In the genomic region with DNA sequence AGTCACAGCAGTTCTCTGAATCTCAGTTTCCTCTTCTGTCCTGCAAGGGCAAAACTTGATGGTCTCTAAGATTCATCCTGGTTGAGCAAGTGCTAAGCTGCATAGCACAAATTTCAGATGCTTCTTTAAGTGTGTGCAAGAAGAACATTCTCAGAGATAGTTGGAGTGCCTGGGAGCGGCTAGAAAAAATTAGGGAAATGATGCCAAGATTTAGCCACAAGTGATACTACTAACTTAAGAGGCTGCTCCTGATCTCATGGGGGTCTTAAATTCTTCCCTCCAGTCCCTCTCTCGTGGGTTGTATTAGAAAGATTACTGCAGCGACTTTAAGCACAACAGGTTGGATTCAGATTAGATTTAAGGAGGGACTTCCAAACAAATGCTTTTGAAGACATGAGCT, we compare ENCODE assay signal across 25 cellular contexts. TPM values are rescaled to one million over a fixed set of nuclear protein-coding genes. Genes with fewer than 3 reads are reported as not detected.
A peak's percentile ranks its signal among the peaks of the same experiment; 100 is the strongest.
DNase-seq lines count a peak whose midpoint lies in the region; ATAC-seq, FAIRE-seq and TF ChIP-seq lines count a peak whose summit lies in the region.
"Had no signal": no experiment of that assay in that cellular context is flagged by ENCODE, and none has a peak within 500 bp of the region (broad histone marks: within the 10 kb centered on the region; RNA-seq: fewer than 3 reads in every experiment).

No MANE protein-coding gene starts in this region.

- H4K20me1 ChIP-seq in mammary epithelial cell (ENCODE audit: insufficient read depth, low read length) (no peaks in the 10 kb centered on the region), astrocyte (ENCODE audit: insufficient read depth, low read length) (peaks cover 13% of the 10 kb centered on the region), osteoblast (ENCODE audit: insufficient read depth, low read length) (no peaks in the 10 kb centered on the region)
- H4K20me1 ChIP-seq: BLaER1 had no signal

- no peak for ATAC-seq in stimulated activated effector memory CD8-positive, alpha-beta T cell treated with anti-CD3 and anti-CD28 coated beads, Interleukin-12 subunit alpha, Interleukin-12 subunit beta, amount 100 ng/mL, for 72 hours
- no peak for ATAC-seq in HG03139 (IDR thresholded peaks at IDR 0.05; ENCODE audit: unreplicated experiment)
- ATAC-seq: A549 had no signal

- H3K9me3 ChIP-seq in mammary epithelial cell (replicated peaks; ENCODE audit: insufficient read depth, low read length) (no peaks in the 10 kb centered on the region), astrocyte (ENCODE audit: insufficient read depth, low read depth, low read length) (no peaks in the 10 kb centered on the region), osteoblast (ENCODE audit: low read depth, low read length) (no peaks in the 10 kb centered on the region)
- H3K9me3 ChIP-seq: A549, BE2C, BLaER1 had no signal

- no peak overlapping the region for H3K4me3 Mint-ChIP-seq in MCF 10A (ENCODE audit: unreplicated experiment)
- no peak overlapping the region for H3K4me3 Mint-ChIP-seq in astrocyte (ENCODE audit: unreplicated experiment)
- no peak overlapping the region for H3K4me3 Mint-ChIP-seq in stimulated activated effector memory CD8-positive, alpha-beta T cell treated with anti-CD3 and anti-CD28 coated beads, Interleukin-12 subunit alpha, Interleukin-12 subunit beta, amount 100 ng/mL, for 72 hours
- H3K4me3 Mint-ChIP-seq: CD14-positive monocyte; CD4-positive, alpha-beta memory T cell; CD4-positive, CD25-positive, alpha-beta regulatory T cell; CD8-positive, alpha-beta memory T cell had no signal

- DNase-seq in mammary epithelial cell (no peak), MCF 10A (ENCODE audit: unreplicated experiment) (no peak), astrocyte (ENCODE audit: low read depth) (peak; percentile 31), osteoblast (ENCODE audit: insufficient read length, low spot score, missing footprints) (peak; percentile 77), OCI-M2 (lab: John Stamatoyannopoulos, UW; ENCODE audit: unreplicated experiment) (no peak), KBM-7 (no peak)
- DNase-seq in stimulated activated effector memory CD8-positive, alpha-beta T cell treated with anti-CD3 and anti-CD28 coated beads, Interleukin-12 subunit alpha, Interleukin-12 subunit beta, amount 100 ng/mL, for 72 hours (ENCODE audit: low spot score in 2 of 2), result no peak
- DNase-seq: BE2C; C1 segment of cervical spinal cord; CD4-positive, alpha-beta memory T cell; CD4-positive, CD25-positive, alpha-beta regulatory T cell; CD8-positive, alpha-beta memory T cell; COR-L47; DMS 273 treated with DMSO at 0.1 percent for 48 hours; DMS153; DMS79 treated with DMSO at 0.1 percent for 48 hours; GF-D8 had no signal

- H3K79me2 ChIP-seq in mammary epithelial cell (ENCODE audit: insufficient read depth, low read length) (peaks cover 6% of the 10 kb centered on the region), astrocyte (ENCODE audit: insufficient read depth, low read length) (peaks cover 77% of the 10 kb centered on the region), osteoblast (ENCODE audit: insufficient read depth, low read length) (peaks cover 2% of the 10 kb centered on the region)

- intact Hi-C loops in mammary epithelial cell (cut with micrococcal nuclease), result no loop called here
- intact Hi-C loops in MCF 10A (cut with micrococcal nuclease), result no loop called here

- peak overlapping the region; percentile 0 for H2AFZ ChIP-seq in mammary epithelial cell (ENCODE audit: low read depth, low read length)
- no peak overlapping the region for H2AFZ ChIP-seq in astrocyte (ENCODE audit: low read depth, low read length)
- no peak overlapping the region for H2AFZ ChIP-seq in osteoblast (ENCODE audit: low read length)

- FAIRE-seq in astrocyte (lab: Jason Lieb, UNC), result no peak
- FAIRE-seq: A549, G401.6, GM12891, GM19239 had no signal

- H3K9me3 Mint-ChIP-seq in MCF 10A (ENCODE audit: unreplicated experiment), result no peaks in the 10 kb centered on the region
- no peaks in the 10 kb centered on the region for H3K9me3 Mint-ChIP-seq in astrocyte (ENCODE audit: unreplicated experiment)
- no peaks in the 10 kb centered on the region for H3K9me3 Mint-ChIP-seq in stimulated activated effector memory CD8-positive, alpha-beta T cell treated with anti-CD3 and anti-CD28 coated beads, Interleukin-12 subunit alpha, Interleukin-12 subunit beta, amount 100 ng/mL, for 72 hours
- H3K9me3 Mint-ChIP-seq: CD14-positive monocyte; CD4-positive, alpha-beta memory T cell; CD4-positive, CD25-positive, alpha-beta regulatory T cell; CD8-positive, alpha-beta memory T cell had no signal

- CTCF ChIA-PET in mammary epithelial cell (lab: Charles Lee; ENCODE audit: low non-redundant PET), result no interaction called here
- CTCF ChIA-PET in MCF 10A (lab: Yijun Ruan, JAX), result interaction anchor here (0.7 to 3.4 kb wide), 3 partner anchors 24 to 756 kb away, joined by 3 to 12 read pairs (median 3); partner anchors contain the start of gene INSYN2B

- H3K27ac Mint-ChIP-seq in MCF 10A (ENCODE audit: low read depth, unreplicated experiment) (no peak overlapping the region), astrocyte (ENCODE audit: unreplicated experiment) (no peak overlapping the region)
- peak overlapping the region; percentile 6 for H3K27ac Mint-ChIP-seq in stimulated activated effector memory CD8-positive, alpha-beta T cell treated with anti-CD3 and anti-CD28 coated beads, Interleukin-12 subunit alpha, Interleukin-12 subunit beta, amount 100 ng/mL, for 72 hours
- H3K27ac Mint-ChIP-seq: CD14-positive monocyte had no signal

- H3K36me3 Mint-ChIP-seq in MCF 10A (ENCODE audit: insufficient read depth, unreplicated experiment), result no peaks in the 10 kb centered on the region
- no peaks in the 10 kb centered on the region for H3K36me3 Mint-ChIP-seq in astrocyte (ENCODE audit: low read depth, unreplicated experiment)
- peaks cover 18% of the 10 kb centered on the region for H3K36me3 Mint-ChIP-seq in stimulated activated effector memory CD8-positive, alpha-beta T cell treated with anti-CD3 and anti-CD28 coated beads, Interleukin-12 subunit alpha, Interleukin-12 subunit beta, amount 100 ng/mL, for 72 hours

- TF ChIP-seq CTCF in mammary epithelial cell (conservative IDR thresholded peaks at IDR 0.05 in 1 of 2, IDR thresholded peaks at IDR 0.05 in 1 of 2; ENCODE audit: extremely low read depth in 1 of 2, insufficient read depth in 1 of 2, low read depth in 1 of 2, low read length in 2 of 2) (no peak), MCF 10A (IDR thresholded peaks at IDR 0.05; ENCODE audit: unreplicated experiment) (no peak), astrocyte (IDR thresholded peaks at IDR 0.05; ENCODE audit: insufficient read depth, low read depth, low read length) (no peak), osteoblast (IDR thresholded peaks at IDR 0.05; ENCODE audit: extremely low read depth, low read depth, low read length) (no peak)

- H3K4me2 ChIP-seq in mammary epithelial cell (ENCODE audit: insufficient read depth, low read depth, low read length) (peak overlapping the region; percentile 37), astrocyte (ENCODE audit: low read length) (no peak overlapping the region), osteoblast (ENCODE audit: insufficient read depth, low read length) (no peak overlapping the region)
- H3K4me2 ChIP-seq: A549, BLaER1 had no signal

- WGBS in mammary epithelial cell (ENCODE audit: low coverage, missing lambda C conversion rate), result 0% methylated on average over 3 of the region's 3 CpGs

- BruUV-seq in mammary epithelial cell (replicated peaks; lab: Mats Ljungman, UMichigan), result no TSS peak
- no TSS peak for BruUV-seq in MCF 10A (replicated peaks; lab: Mats Ljungman, UMichigan)

- H3K27me3 ChIP-seq in mammary epithelial cell (ENCODE audit: insufficient read depth, low read length) (no peaks in the 10 kb centered on the region), astrocyte (ENCODE audit: insufficient read depth, low read length) (no peaks in the 10 kb centered on the region), osteoblast (ENCODE audit: insufficient read depth, low read length) (no peaks in the 10 kb centered on the region)
- H3K27me3 ChIP-seq: BE2C, BLaER1 had no signal

- H3K4me1 Mint-ChIP-seq in MCF 10A (ENCODE audit: insufficient read depth, unreplicated experiment) (peaks cover 5% of the 10 kb centered on the region), astrocyte (ENCODE audit: low read depth, unreplicated experiment) (peaks cover 5% of the 10 kb centered on the region)
- peaks cover 8% of the 10 kb centered on the region for H3K4me1 Mint-ChIP-seq in stimulated activated effector memory CD8-positive, alpha-beta T cell treated with anti-CD3 and anti-CD28 coated beads, Interleukin-12 subunit alpha, Interleukin-12 subunit beta, amount 100 ng/mL, for 72 hours

- dilution Hi-C loops in mammary epithelial cell (cut with HindIII; ENCODE audit: low sequenced_read_pairs), result no loop called here

- POLR2A ChIA-PET in MCF 10A (lab: Yijun Ruan, JAX), result interaction anchor here (0.6 kb wide), 1 partner anchor 128 kb away, joined by 3 read pairs; no protein-coding TSS in a partner anchor

- H3K9ac ChIP-seq in mammary epithelial cell (ENCODE audit: insufficient read depth, low read length) (peak overlapping the region; percentile 6), astrocyte (ENCODE audit: low read length) (no peak overlapping the region)
- H3K9ac ChIP-seq: BLaER1 had no signal

- H3K36me3 ChIP-seq in mammary epithelial cell (ENCODE audit: insufficient read depth, low read length) (no peaks in the 10 kb centered on the region), astrocyte (ENCODE audit: insufficient read depth, low read length) (no peaks in the 10 kb centered on the region), osteoblast (ENCODE audit: insufficient read depth, low read length) (no peaks in the 10 kb centered on the region)
- H3K36me3 ChIP-seq: BE2C had no signal

- H3K27me3 Mint-ChIP-seq in MCF 10A (ENCODE audit: insufficient read depth, unreplicated experiment) (no peaks in the 10 kb centered on the region), astrocyte (ENCODE audit: low read depth, unreplicated experiment) (peaks cover 10% of the 10 kb centered on the region)
- H3K27me3 Mint-ChIP-seq: CD4-positive, alpha-beta memory T cell; CD4-positive, CD25-positive, alpha-beta regulatory T cell; CD8-positive, alpha-beta memory T cell had no signal

- in situ Hi-C loops in mammary epithelial cell (cut with MboI; ENCODE audit: low sequenced_read_pairs in 2 of 2) (no loop called here), KBM-7 (cut with MboI; ENCODE audit: low pct_unique_long_range_greater_than_20kb, low sequenced_read_pairs) (no loop called here)

- H3K4me3 ChIP-seq in mammary epithelial cell (replicated peaks in 1 of 3; ENCODE audit: insufficient read depth in 1 of 3, low read depth in 2 of 3, low read length in 3 of 3) (no peak overlapping the region), astrocyte (ENCODE audit: insufficient read depth, low read depth, low read length) (no peak overlapping the region), osteoblast (ENCODE audit: insufficient read depth, low read length) (no peak overlapping the region)
- H3K4me3 ChIP-seq: A549, BLaER1 had no signal

- H3K4me1 ChIP-seq in mammary epithelial cell (ENCODE audit: insufficient read depth, low read length) (peaks cover 55% of the 10 kb centered on the region), astrocyte (ENCODE audit: insufficient read depth, low read length) (peaks cover 6% of the 10 kb centered on the region), osteoblast (ENCODE audit: insufficient read depth, low read length) (peaks cover 20% of the 10 kb centered on the region)
- H3K4me1 ChIP-seq: A549, BE2C, BLaER1 had no signal

- H3K27ac ChIP-seq in mammary epithelial cell (ENCODE audit: insufficient read depth, low read depth, low read length) (peak overlapping the region; percentile 84), astrocyte (ENCODE audit: low read depth, low read length) (no peak overlapping the region), osteoblast (ENCODE audit: low read depth, low read length) (no peak overlapping the region)
- H3K27ac ChIP-seq: 22Rv1, A549, BLaER1 had no signal

RNA-seq across cellular contexts. Expression of gene INSYN2B, which starts 24.2 kb away (rescaled TPM):
- total RNA-seq in mammary epithelial cell (1 to 10 TPM; 2.0 to 8.7 TPM), MCF 10A (2022) (0.19 and 0.49 TPM in 2 replicates), astrocyte (0.10 and 0.36 TPM in 2 replicates), osteoblast (2.2 and 3.5 TPM in 2 replicates)
- 13.1 TPM for polyA plus RNA-seq in mammary epithelial cell
- 7.4 TPM for polyA minus RNA-seq in mammary epithelial cell
- total RNA-seq: CD4-positive, alpha-beta memory T cell; CD4-positive, CD25-positive, alpha-beta regulatory T cell; CD8-positive, alpha-beta memory T cell had no signal
- polyA plus RNA-seq: CD4-positive, alpha-beta memory T cell; CD8-positive, alpha-beta memory T cell had no signal

Comparison
In these comparisons a context has a peak if more than half of its experiments do, and no peak if none do; other contexts are left out.
1. DNase-seq: peak in astrocyte (single experiment) and osteoblast (single experiment); none in mammary epithelial cell (single experiment), MCF 10A (single experiment), stimulated activated effector memory CD8-positive, alpha-beta T cell treated with anti-CD3 and anti-CD28 coated beads, Interleukin-12 subunit alpha, Interleukin-12 subunit beta, amount 100 ng/mL, for 72 hours (0 of 2), OCI-M2 (single experiment) and KBM-7 (single experiment).